8 cellular contexts compared by ENCODE assay signal in the genomic region with DNA sequence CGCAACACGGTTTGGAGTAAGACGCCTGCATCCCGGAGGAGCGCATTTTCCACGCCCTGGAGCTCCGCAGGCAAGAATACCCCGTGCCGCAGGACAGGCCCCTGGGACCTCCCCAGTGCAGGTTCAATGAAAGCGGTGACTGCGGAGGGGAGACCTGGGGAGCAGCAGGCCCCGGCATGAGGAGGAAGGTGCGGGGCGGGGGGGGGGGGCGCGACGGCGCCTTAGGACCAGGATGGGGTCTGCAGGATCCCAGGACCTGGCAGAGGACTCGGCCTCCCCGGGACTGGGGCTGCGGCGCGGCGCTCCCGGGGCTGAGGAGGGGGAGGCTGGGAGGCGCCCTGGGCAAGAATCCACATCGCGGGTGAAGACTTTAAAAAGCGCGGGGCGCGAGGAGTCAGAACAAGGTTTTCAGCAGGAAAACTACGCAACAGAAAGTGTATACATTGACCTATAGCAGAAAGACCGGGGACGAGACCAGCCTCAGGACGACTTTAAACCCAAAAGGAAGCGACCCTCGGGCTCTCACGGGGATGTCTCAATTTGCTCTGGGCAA. TPM values are rescaled to one million over a fixed set of nuclear protein-coding genes. Genes with fewer than 3 reads are reported as not detected.
A peak's percentile ranks its signal among the peaks of the same experiment; 100 is the strongest.
DNase-seq lines count a peak whose midpoint lies in the region; ATAC-seq and TF ChIP-seq lines count a peak whose summit lies in the region.

No MANE protein-coding gene starts in this region.

- no peak for TF ChIP-seq CTCF in OCI-LY7 (conservative IDR thresholded peaks at IDR 0.05; ENCODE audit: low read length)
- no peak for TF ChIP-seq CTCF in mesothelial cell of epicardium (IDR thresholded peaks at IDR 0.05; ENCODE audit: unreplicated experiment)

- POLR2A ChIA-PET in OCI-LY7 (lab: Charles Lee), result no interaction called here

- peak overlapping the region; percentile 99 for H3K27ac Mint-ChIP-seq in mesothelial cell of epicardium

- peak; percentile 19 for ATAC-seq in HG02678 (IDR thresholded peaks at IDR 0.05; ENCODE audit: unreplicated experiment)

- H3K4me2 ChIP-seq in OCI-LY7 (ENCODE audit: low read length), result peak overlapping the region; percentile 99

- H3K9me3 ChIP-seq in OCI-LY7 (ENCODE audit: low read length), result 0 out of 2 replicates have a peak, but pooled peaks cover 4% of the 10 kb centered on the region
- H3K9me3 ChIP-seq in effector memory CD4-positive, alpha-beta T cell (ENCODE audit: control insufficient read depth, low read length), result no peaks in the 10 kb centered on the region

- H3K36me3 Mint-ChIP-seq in mesothelial cell of epicardium, result peaks cover 3% of the 10 kb centered on the region

- H3K36me3 ChIP-seq in OCI-LY7 (ENCODE audit: insufficient read depth, low read length), result peaks cover 14% of the 10 kb centered on the region
- H3K36me3 ChIP-seq in effector memory CD4-positive, alpha-beta T cell (ENCODE audit: control insufficient read depth, insufficient read depth, low read length), result no peaks in the 10 kb centered on the region
- no peaks in the 10 kb centered on the region for H3K36me3 ChIP-seq in urinary bladder (ENCODE audit: insufficient read depth)

- H3K27me3 Mint-ChIP-seq in mesothelial cell of epicardium (ENCODE audit: low read depth), result no peaks in the 10 kb centered on the region

- CTCF ChIA-PET in OCI-LY7 (lab: Charles Lee; ENCODE audit: unreplicated experiment), result no interaction called here

- peak in 2 of 3 experiments; percentile 7 to 11 for DNase-seq in stimulated activated CD4-positive, alpha-beta T cell treated with anti-CD3 and anti-CD28 coated beads, TNF-alpha, amount 100 ng/mL, for 24 hours (ENCODE audit: low read depth in 3 of 3)
- no peak for DNase-seq in stimulated activated CD4-positive, alpha-beta T cell treated with anti-CD3 and anti-CD28 coated beads, Interleukin-4, amount 100 ng/mL, for 4 hours
- DNase-seq in OCI-LY7 (ENCODE audit: low spot score), result no peak
- no peak for DNase-seq in effector memory CD4-positive, alpha-beta T cell
- no peak for DNase-seq in mesothelial cell of epicardium (ENCODE audit: low spot score in 2 of 2, unreplicated experiment in 2 of 2)
- no peak for DNase-seq in NCI-H1694 treated with DMSO at 0.1 percent for 48 hours (lab: John Stamatoyannopoulos, UW)

- WGBS in urinary bladder, result under 1% methylated on average over 39 of the region's 39 CpGs

- H3K4me3 Mint-ChIP-seq in mesothelial cell of epicardium, result peak overlapping the region; percentile 91

- peaks cover 20% of the 10 kb centered on the region for H3K4me1 ChIP-seq in OCI-LY7 (ENCODE audit: insufficient read depth, low read length, poor library complexity, severe bottlenecking)
- H3K4me1 ChIP-seq in effector memory CD4-positive, alpha-beta T cell (ENCODE audit: control insufficient read depth, insufficient read depth, low read length, poor library complexity, severe bottlenecking), result peaks cover 10% of the 10 kb centered on the region
- H3K4me1 ChIP-seq in urinary bladder (ENCODE audit: insufficient read depth), result no peaks in the 10 kb centered on the region

- H3K79me2 ChIP-seq in OCI-LY7 (ENCODE audit: insufficient read depth, low read depth, low read length), result peaks cover 22% of the 10 kb centered on the region

- intact Hi-C loops in OCI-LY7 (cut with micrococcal nuclease; ENCODE audit: unreplicated experiment), result no loop called here

- TSS peak; percentile 79 for BruUV-seq in OCI-LY7 (replicated peaks; lab: Mats Ljungman, UMichigan)

- peak overlapping the region; percentile 70 for H3K27ac ChIP-seq in OCI-LY7 (ENCODE audit: low read depth, low read length, poor library complexity, severe bottlenecking)
- H3K27ac ChIP-seq in effector memory CD4-positive, alpha-beta T cell (ENCODE audit: insufficient read depth, low read length, poor library complexity, severe bottlenecking), result peak overlapping the region; percentile 87
- H3K27ac ChIP-seq in urinary bladder (ENCODE audit: low read depth), result peak overlapping the region; percentile 83

- H3K4me3 ChIP-seq in OCI-LY7 (ENCODE audit: low read depth, low read length, poor library complexity, severe bottlenecking) (peak overlapping the region; percentile 100), urinary bladder (ENCODE audit: low read depth, low read length) (peak overlapping the region; percentile 76)
- H3K4me3 ChIP-seq in effector memory CD4-positive, alpha-beta T cell (ENCODE audit: insufficient read depth, low read depth, low read length, poor library complexity, severe bottlenecking), result peak overlapping the region; percentile 72

- no peaks in the 10 kb centered on the region for H3K9me3 Mint-ChIP-seq in mesothelial cell of epicardium

- peaks cover 51% of the 10 kb centered on the region for H3K4me1 Mint-ChIP-seq in mesothelial cell of epicardium

- peak overlapping the region; percentile 98 for H2AFZ ChIP-seq in OCI-LY7 (ENCODE audit: low read length)

- no peaks in the 10 kb centered on the region for H3K9me2 ChIP-seq in OCI-LY7 (ENCODE audit: insufficient read depth, low read length)

- no peaks in the 10 kb centered on the region for H4K20me1 ChIP-seq in OCI-LY7 (ENCODE audit: insufficient read depth, low read length)

- H3K27me3 ChIP-seq in effector memory CD4-positive, alpha-beta T cell (replicated peaks; ENCODE audit: control insufficient read depth, insufficient read depth, low read length, poor library complexity, severe bottlenecking), result no peaks in the 10 kb centered on the region

RNA-seq across cellular contexts. Expression of gene ZNF611, which starts 0.4 kb away (rescaled TPM):
- total RNA-seq in OCI-LY7 (2014; rRNA removed; shearing (Covaris generic)), result 10.6 and 13.6 TPM in 2 replicates
- total RNA-seq in OCI-LY7 (2022) (23.8 and 23.9 TPM in 2 replicates), mesothelial cell of epicardium (26.7 to 29.6 TPM (median 29.0 TPM) in 3 replicates), urinary bladder (22.3 TPM)
- polyA plus RNA-seq in urinary bladder, result 6.6 TPM

RNA-seq across cellular contexts. Expression of gene ZNF600, which starts 52.2 kb away (rescaled TPM):
- total RNA-seq in OCI-LY7 (2014; rRNA removed; shearing (Covaris generic)), result 2.8 and 4.6 TPM in 2 replicates
- 8.5 and 10.7 TPM in 2 replicates for total RNA-seq in OCI-LY7 (2022)
- 16.7 to 18.3 TPM (median 17.3 TPM) in 3 replicates for total RNA-seq in mesothelial cell of epicardium
- 9.1 TPM for total RNA-seq in urinary bladder
- polyA plus RNA-seq in urinary bladder, result 4.1 TPM

Comparison
In these comparisons a context has a peak if more than half of its experiments do, and no peak if none do; other contexts are left out.
1. DNase-seq: peak in stimulated activated CD4-positive, alpha-beta T cell treated with anti-CD3 and anti-CD28 coated beads, TNF-alpha, amount 100 ng/mL, for 24 hours (2 of 3); none in stimulated activated CD4-positive, alpha-beta T cell treated with anti-CD3 and anti-CD28 coated beads, Interleukin-4, amount 100 ng/mL, for 4 hours (0 of 2), OCI-LY7 (single experiment), effector memory CD4-positive, alpha-beta T cell (0 of 3), mesothelial cell of epicardium (0 of 2) and NCI-H1694 treated with DMSO at 0.1 percent for 48 hours (single experiment).
2. Peak in every context shown above with its lines, with median percentiles within 50 percentile points of each other: H3K27ac ChIP-seq and H3K4me3 ChIP-seq.